In genomic region chr18:3140986-3141639, GRCh38 we compare ENCODE assay signal across 21 cellular contexts.
"Had no signal": no experiment of that assay in that cellular context is flagged by ENCODE, and none has a peak within 500 bp of the region (broad histone marks: within the 10 kb centered on the region; RNA-seq: fewer than 3 reads in every experiment).

No MANE protein-coding gene starts in this region.

- H3K9me3 ChIP-seq: esophagus muscularis mucosa, neutrophil, tibial artery had no signal

- H3K4me1 Mint-ChIP-seq: activated naive CD4-positive, alpha-beta T cell treated with anti-CD3 and anti-CD28 coated beads, Interleukin-2, amount 10 ng/mL, durations not matched to agents 7 days and 5 days; activated naive CD8-positive, alpha-beta T cell treated with anti-CD3 and anti-CD28 coated beads, Interleukin-2, amount 50 U/mL, for 24 hours had no signal

- H3K27me3 Mint-ChIP-seq: activated naive CD8-positive, alpha-beta T cell treated with anti-CD3 and anti-CD28 coated beads, Interleukin-2, amount 50 U/mL, for 24 hours; natural killer cell treated with Interleukin-12 subunit alpha and Interleukin-12 subunit beta and Interleukin-15 and Interleukin-18, amount 100 ng/mL, for 72 hours had no signal

- H3K9ac ChIP-seq: parathyroid adenoma had no signal

- H3K27me3 ChIP-seq: esophagus muscularis mucosa, neutrophil, tibial artery had no signal

- H3K4me1 ChIP-seq: esophagus muscularis mucosa, parathyroid adenoma, tibial artery had no signal

- H3K27ac Mint-ChIP-seq: activated naive CD4-positive, alpha-beta T cell treated with anti-CD3 and anti-CD28 coated beads, Interleukin-2, amount 10 ng/mL, durations not matched to agents 7 days and 5 days; activated naive CD8-positive, alpha-beta T cell treated with anti-CD3 and anti-CD28 coated beads, Interleukin-2, amount 50 U/mL, for 24 hours; mesothelial cell of epicardium; natural killer cell treated with Interleukin-12 subunit alpha and Interleukin-12 subunit beta and Interleukin-15 and Interleukin-18, amount 100 ng/mL, for 72 hours had no signal

- H3K36me3 Mint-ChIP-seq: activated naive CD4-positive, alpha-beta T cell treated with anti-CD3 and anti-CD28 coated beads, Interleukin-2, amount 10 ng/mL, durations not matched to agents 7 days and 5 days had no signal

- DNase-seq: activated CD8-positive, alpha-beta memory T cell treated with anti-CD3 and anti-CD28 coated beads for 24 hours; activated CD8-positive, alpha-beta memory T cell treated with anti-CD3 and anti-CD28 coated beads, Interleukin-2, amount 50 U/mL, for 48 hours; activated effector memory CD4-positive, alpha-beta T cell treated with Interleukin-2 at 50 U/mL for 16 hours; activated naive CD4-positive, alpha-beta T cell treated with anti-CD3 and anti-CD28 coated beads, Interleukin-2, amount 10 ng/mL, durations not matched to agents 7 days and 5 days; activated naive CD8-positive, alpha-beta T cell treated with anti-CD3 and anti-CD28 coated beads, Interleukin-2, amount 50 U/mL, for 24 hours; activated T-cell treated with anti-CD3 and anti-CD28 coated beads, Interleukin-2, amount 50 U/mL, for 48 hours; aorta; effector CD8-positive, alpha-beta T cell; stimulated activated CD4-positive, alpha-beta T cell treated with anti-CD3 and anti-CD28 coated beads, Interleukin-12 subunit alpha, Interleukin-12 subunit beta, amount 100 ng/mL, for 4 hours; stimulated activated CD4-positive, alpha-beta T cell treated with anti-CD3 and anti-CD28 coated beads, Interleukin-1b, Interleukin-23, amount 100 ng/mL, for 48 hours; stimulated activated CD8-positive, alpha-beta memory T cell treated with anti-CD3 and anti-CD28 coated beads, Interleukin-4, amount 100 ng/mL, for 48 hours; stimulated activated naive CD4-positive, alpha-beta T cell; T1000; tibial artery had no signal

- H3K36me3 ChIP-seq: neutrophil had no signal

- ATAC-seq: activated CD4-positive, CD25-positive, alpha-beta regulatory T cell treated with anti-CD3 and anti-CD28 coated beads, Interleukin-2, amount 50 U/mL, for 24 hours; activated naive CD8-positive, alpha-beta T cell treated with anti-CD3 and anti-CD28 coated beads, Interleukin-2, amount 50 U/mL, for 24 hours; natural killer cell treated with Interleukin-12 subunit alpha and Interleukin-12 subunit beta and Interleukin-15 and Interleukin-18, amount 100 ng/mL, for 72 hours had no signal

- H3K4me3 ChIP-seq: esophagus muscularis mucosa, lung, tibial artery had no signal

- H3K4me3 Mint-ChIP-seq: activated naive CD4-positive, alpha-beta T cell treated with anti-CD3 and anti-CD28 coated beads, Interleukin-2, amount 10 ng/mL, durations not matched to agents 7 days and 5 days; activated naive CD8-positive, alpha-beta T cell treated with anti-CD3 and anti-CD28 coated beads, Interleukin-2, amount 50 U/mL, for 24 hours; mesothelial cell of epicardium; natural killer cell treated with Interleukin-12 subunit alpha and Interleukin-12 subunit beta and Interleukin-15 and Interleukin-18, amount 100 ng/mL, for 72 hours had no signal

- H3K27ac ChIP-seq: esophagus muscularis mucosa, neutrophil, parathyroid adenoma, tibial artery had no signal
